8 cellular contexts compared by ENCODE assay signal in the genomic region with DNA sequence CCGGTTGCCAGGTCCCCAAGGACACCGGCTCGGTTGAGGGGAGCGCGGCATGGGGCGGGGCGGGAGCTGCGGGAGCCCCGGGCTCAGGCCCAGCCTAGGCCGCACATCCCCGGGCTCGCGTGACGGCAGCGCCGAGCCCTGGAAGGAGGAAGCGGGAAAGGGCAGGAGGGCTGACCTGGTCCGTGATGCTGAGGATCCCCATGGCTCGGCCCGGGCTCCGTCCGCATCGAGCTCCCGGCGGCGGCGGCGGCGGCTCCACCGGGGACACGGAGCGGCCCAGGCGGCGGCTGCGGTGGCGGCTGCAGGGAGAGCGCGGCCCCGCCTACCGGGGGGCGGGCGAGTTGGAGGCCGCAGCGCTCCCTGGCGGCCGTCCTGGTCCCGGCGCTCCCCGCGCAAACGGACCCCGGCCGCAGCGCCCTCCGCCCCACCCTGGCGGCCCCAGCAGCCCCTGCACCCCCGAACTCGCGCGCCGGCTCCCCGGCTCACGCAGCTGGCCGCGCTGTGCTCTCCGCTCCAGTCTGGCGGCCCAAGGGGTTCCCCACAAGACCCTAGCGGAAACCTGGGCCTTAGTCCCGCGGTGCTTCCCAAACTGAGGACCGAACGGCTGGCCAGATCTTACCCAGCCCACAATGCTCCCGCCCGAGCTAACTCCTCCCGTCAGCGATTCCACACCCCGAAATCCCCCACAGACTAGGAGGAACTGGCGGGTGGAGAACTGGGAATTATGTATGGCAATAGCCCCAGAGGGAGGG. TPM values are rescaled to one million over a fixed set of nuclear protein-coding genes. Genes with fewer than 3 reads are reported as not detected.
A peak's percentile ranks its signal among the peaks of the same experiment; 100 is the strongest.
DNase-seq lines count a peak whose midpoint lies in the region; ATAC-seq and TF ChIP-seq lines count a peak whose summit lies in the region.

Gene ANKRD52 (minus strand): TSS at position 317 of the 752 bp plus-strand sequence. CDS start 115 bp downstream, at position 202.

- POLR2A ChIA-PET in BJ (lab: Charles Lee): interaction anchor here (0.6 to 1.2 kb wide), 3 partner anchors 8 to 877 kb away, joined by 3 to 5 read pairs (median 4); partner anchors contain the start of gene COQ10A

- H3K9me3 ChIP-seq in liver (ENCODE audit: control insufficient read depth in 4 of 4, low read length in 3 of 4): no peaks in the 10 kb centered on the region

- peak; percentile 5 to 19 for TF ChIP-seq RAD21 in liver (IDR thresholded peaks at IDR 0.05)

- ATAC-seq in GM19035 (IDR thresholded peaks at IDR 0.05; ENCODE audit: unreplicated experiment): peak; percentile 92
- ATAC-seq in HG03280 (IDR thresholded peaks at IDR 0.05; ENCODE audit: unreplicated experiment): peak; percentile 90

- H3K36me3 ChIP-seq in BJ (ENCODE audit: control insufficient read depth, insufficient read depth, low read length): peaks cover 21% of the 10 kb centered on the region
- H3K36me3 ChIP-seq in liver (ENCODE audit: control insufficient read depth in 4 of 4, insufficient read depth in 3 of 4, low read depth in 1 of 4, low read length in 3 of 4): peaks cover 6 to 21% (median 13%) of the 10 kb centered on the region in 4 donors

- DNase-seq in BJ (ENCODE audit: low read depth) (no peak), NCI-H446 treated with DMSO at 0.1 percent for 48 hours (lab: John Stamatoyannopoulos, UW) (peak; percentile 12), dermis blood vessel endothelial cell (peak; percentile 81)
- DNase-seq in activated CD4-positive, alpha-beta T cell treated with anti-CD3 and anti-CD28 coated beads, Interleukin-2, amount 50 U/mL, for 1 hour: peak; percentile 77
- DNase-seq in stimulated activated CD4-positive, alpha-beta T cell treated with anti-CD3 and anti-CD28 coated beads, Interleukin-4, amount 100 ng/mL, for 1 hour: peak; percentile 84

- CTCF ChIA-PET in BJ (lab: Yijun Ruan, JAX): interaction anchor here (0.6 to 4.4 kb wide), 24 partner anchors 10 to 206 kb away, joined by 3 to 40 read pairs (median 6); partner anchors contain the start of genes COQ10A, RNF41 and SMARCC2

- peak within 1 kb of the TSS; percentile 52 to 69 for H3K9ac ChIP-seq in liver (ENCODE audit: low read depth in 1 of 2, low read length in 2 of 2)

- under 1% methylated on average over 78 of the region's 78 CpGs for WGBS in liver

- H3K4me3 ChIP-seq in BJ (ENCODE audit: low read depth, low read length) (peak within 1 kb of the TSS; percentile 81), liver (ENCODE audit: low read depth in 1 of 3, low read length in 3 of 3) (peak within 1 kb of the TSS; percentile 62 to 83 (median 81))

- H3K27me3 ChIP-seq in BJ (ENCODE audit: control insufficient read depth, insufficient read depth, low read length) (no peaks in the 10 kb centered on the region), liver (ENCODE audit: control insufficient read depth in 4 of 4, insufficient read depth in 4 of 4, low read length in 3 of 4) (no peaks in the 10 kb centered on the region)

- H3K27ac ChIP-seq in liver (ENCODE audit: low read depth in 1 of 2, low read length in 2 of 2): peak within 1 kb of the TSS; percentile 63 to 66

- peaks cover 1 to 20% (median 15%) of the 10 kb centered on the region in 4 donors for H3K4me1 ChIP-seq in liver (ENCODE audit: control insufficient read depth in 4 of 4, insufficient read depth in 4 of 4, low read length in 3 of 4)

- TF ChIP-seq CTCF in BJ (IDR thresholded peaks at IDR 0.05; ENCODE audit: insufficient read depth, low read depth, low read length) (no peak), liver (IDR thresholded peaks at IDR 0.05; ENCODE audit: low read depth, low read length, missing input control) (peak; percentile 66)

TF ChIP-seq in liver, 16 proteins besides CTCF, POLR2A, EP300 and RAD21:
- TF ChIP-seq JUND (IDR thresholded peaks at IDR 0.05) (no peak), SP1 (IDR thresholded peaks at IDR 0.05) (no peak), YY1 (IDR thresholded peaks at IDR 0.05) (no peak), HNF4A (conservative IDR thresholded peaks at IDR 0.05) (no peak), FOXA2 (IDR thresholded peaks at IDR 0.05) (no peak), EGR1 (IDR thresholded peaks at IDR 0.05; ENCODE audit: low read depth in 2 of 2) (no peak), GABPA (IDR thresholded peaks at IDR 0.05 in 1 of 2, conservative IDR thresholded peaks at IDR 0.05 in 1 of 2) (no peak), REST (IDR thresholded peaks at IDR 0.05) (no peak), NR2F2 (IDR thresholded peaks at IDR 0.05) (no peak), RXRA (IDR thresholded peaks at IDR 0.05) (no peak)
- TF ChIP-seq, protein P1, sequence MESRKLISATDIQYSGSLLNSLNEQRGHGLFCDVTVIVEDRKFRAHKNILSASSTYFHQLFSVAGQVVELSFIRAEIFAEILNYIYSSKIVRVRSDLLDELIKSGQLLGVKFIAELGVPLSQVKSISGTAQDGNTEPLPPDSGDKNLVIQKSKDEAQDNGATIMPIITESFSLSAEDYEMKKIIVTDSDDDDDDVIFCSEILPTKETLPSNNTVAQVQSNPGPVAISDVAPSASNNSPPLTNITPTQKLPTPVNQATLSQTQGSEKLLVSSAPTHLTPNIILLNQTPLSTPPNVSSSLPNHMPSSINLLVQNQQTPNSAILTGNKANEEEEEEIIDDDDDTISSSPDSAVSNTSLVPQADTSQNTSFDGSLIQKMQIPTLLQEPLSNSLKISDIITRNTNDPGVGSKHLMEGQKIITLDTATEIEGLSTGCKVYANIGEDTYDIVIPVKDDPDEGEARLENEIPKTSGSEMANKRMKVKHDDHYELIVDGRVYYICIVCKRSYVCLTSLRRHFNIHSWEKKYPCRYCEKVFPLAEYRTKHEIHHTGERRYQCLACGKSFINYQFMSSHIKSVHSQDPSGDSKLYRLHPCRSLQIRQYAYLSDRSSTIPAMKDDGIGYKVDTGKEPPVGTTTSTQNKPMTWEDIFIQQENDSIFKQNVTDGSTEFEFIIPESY (IDR thresholded peaks at IDR 0.05): no peak
- TF ChIP-seq, protein P2, sequence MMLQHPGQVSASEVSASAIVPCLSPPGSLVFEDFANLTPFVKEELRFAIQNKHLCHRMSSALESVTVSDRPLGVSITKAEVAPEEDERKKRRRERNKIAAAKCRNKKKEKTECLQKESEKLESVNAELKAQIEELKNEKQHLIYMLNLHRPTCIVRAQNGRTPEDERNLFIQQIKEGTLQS (IDR thresholded peaks at IDR 0.05): no peak

RNA-seq across cellular contexts. Expression of gene ANKRD52, which starts in this region (rescaled TPM):
- polyA plus RNA-seq in BJ (2011; rRNA removed) (21.0 and 26.8 TPM in 2 replicates), liver (10 to 100 TPM in 1 of 2 donors, 1 to 10 TPM in 1; 5.4 to 10.3 TPM)
- polyA minus RNA-seq in BJ (2011; rRNA and poly(A)+ RNA removed): 28.9 and 38.8 TPM in 2 replicates
- total RNA-seq in dermis blood vessel endothelial cell (23.0 and 31.5 TPM in 2 replicates), liver (10 to 100 TPM in 1 of 2 donors, 1 to 10 TPM in 1; 8.3 to 13.6 TPM)
